In genomic region chr12:123431951-123432886, GRCh38 we compare ENCODE assay signal across 9 cellular contexts. TPM values are rescaled to one million over a fixed set of nuclear protein-coding genes. Genes with fewer than 3 reads are reported as not detected.
DNase-seq lines count a peak whose midpoint lies in the region; ATAC-seq and TF ChIP-seq lines count a peak whose summit lies in the region.
"Had no signal": no experiment of that assay in that cellular context is flagged by ENCODE, and none has a peak within 500 bp of the region (broad histone marks: within the 10 kb centered on the region; RNA-seq: fewer than 3 reads in every experiment).

No MANE protein-coding gene starts in this region.

- no peaks in the 10 kb centered on the region for H3K27me3 Mint-ChIP-seq in activated T-cell treated with anti-CD3 and anti-CD28 coated beads, Interleukin-2, amount 50 U/mL, for 4 hours (ENCODE audit: low read depth)
- no peaks in the 10 kb centered on the region for H3K27me3 Mint-ChIP-seq in activated CD4-positive, alpha-beta T cell treated with anti-CD3 and anti-CD28 coated beads, Interleukin-2, amount 10 ng/mL, durations not matched to agents 7 days and 5 days
- H3K27me3 Mint-ChIP-seq in glutamatergic neuron (ENCODE audit: unreplicated experiment): peaks cover 2% of the 10 kb centered on the region

- H3K4me1 ChIP-seq in subcutaneous abdominal adipose tissue (ENCODE audit: control insufficient read depth in 5 of 5, insufficient read depth in 5 of 5, low read length in 5 of 5): peaks cover 1 to 46% (median 37%) of the 10 kb centered on the region in 5 donors
- H3K4me1 ChIP-seq in uterus: peaks cover 9 to 13% of the 10 kb centered on the region in 2 donors

- POLR2A ChIA-PET in activated CD4-positive, alpha-beta T cell treated with anti-CD3 and anti-CD28 coated beads, Interleukin-2, amount 10 ng/mL, durations not matched to agents 7 days and 5 days (lab: Charles Lee): interaction anchor here (0.6 kb wide), 2 partner anchors 28 to 33 kb away, joined by 5 to 8 read pairs; no protein-coding TSS in a partner anchor

- peak overlapping the region; percentile 84 for H3K27ac ChIP-seq in subcutaneous abdominal adipose tissue (ENCODE audit: low read depth, low read length)
- H3K27ac ChIP-seq in uterus: peak overlapping the region in 1 of 2 donors; percentile 29
- H3K27ac ChIP-seq: SK-N-MC had no signal

- H3K9me3 Mint-ChIP-seq in activated T-cell treated with anti-CD3 and anti-CD28 coated beads, Interleukin-2, amount 50 U/mL, for 4 hours: no peaks in the 10 kb centered on the region
- H3K9me3 Mint-ChIP-seq in activated CD4-positive, alpha-beta T cell treated with anti-CD3 and anti-CD28 coated beads, Interleukin-2, amount 10 ng/mL, durations not matched to agents 7 days and 5 days: no peaks in the 10 kb centered on the region
- H3K9me3 Mint-ChIP-seq in glutamatergic neuron (ENCODE audit: unreplicated experiment): no peaks in the 10 kb centered on the region

- intact Hi-C loops in uterus (cut with DNase I; ENCODE audit: low total_unique reads): no loop called here

- CTCF ChIA-PET in activated CD4-positive, alpha-beta T cell treated with anti-CD3 and anti-CD28 coated beads, Interleukin-2, amount 10 ng/mL, durations not matched to agents 7 days and 5 days (lab: Charles Lee): interaction anchor here (0.6 to 2.6 kb wide), 4 partner anchors 8 to 14 kb away, joined by 3 to 8 read pairs (median 4); no protein-coding TSS in a partner anchor

- TF ChIP-seq CTCF in glutamatergic neuron (IDR thresholded peaks at IDR 0.05; ENCODE audit: partially characterized antibody, unreplicated experiment) (no peak), uterus (IDR thresholded peaks at IDR 0.05) (no peak)

- H3K27me3 ChIP-seq in subcutaneous abdominal adipose tissue (ENCODE audit: control insufficient read depth in 5 of 5, insufficient read depth in 4 of 5, low read length in 5 of 5): no peaks in the 10 kb centered on the region
- H3K27me3 ChIP-seq in uterus: no peaks in the 10 kb centered on the region

- peaks cover 16% of the 10 kb centered on the region for H3K36me3 Mint-ChIP-seq in activated T-cell treated with anti-CD3 and anti-CD28 coated beads, Interleukin-2, amount 50 U/mL, for 4 hours (ENCODE audit: insufficient read depth)
- peaks cover 37% of the 10 kb centered on the region for H3K36me3 Mint-ChIP-seq in activated CD4-positive, alpha-beta T cell treated with anti-CD3 and anti-CD28 coated beads, Interleukin-2, amount 10 ng/mL, durations not matched to agents 7 days and 5 days (ENCODE audit: low read depth)
- H3K36me3 Mint-ChIP-seq in glutamatergic neuron (ENCODE audit: unreplicated experiment): no peaks in the 10 kb centered on the region

- H3K9ac ChIP-seq in subcutaneous abdominal adipose tissue (ENCODE audit: low read length in 5 of 5): peak overlapping the region; percentile 7 to 68 (median 54)

- H3K27ac Mint-ChIP-seq in activated CD4-positive, alpha-beta T cell treated with anti-CD3 and anti-CD28 coated beads, Interleukin-2, amount 10 ng/mL, durations not matched to agents 7 days and 5 days: peak overlapping the region; percentile 67
- peak overlapping the region; percentile 39 for H3K27ac Mint-ChIP-seq in glutamatergic neuron (ENCODE audit: unreplicated experiment)

- no peak for TF ChIP-seq POLR2A in uterus (IDR thresholded peaks at IDR 0.05)

- peak in 1 of 2 donors; percentile 17 for ATAC-seq in activated T-cell treated with anti-CD3 and anti-CD28 coated beads, Interleukin-2, amount 50 U/mL, for 4 hours
- ATAC-seq in GM18867 (IDR thresholded peaks at IDR 0.05; ENCODE audit: unreplicated experiment): no peak

- H3K4me3 ChIP-seq in subcutaneous abdominal adipose tissue (ENCODE audit: low read depth in 1 of 5, low read length in 5 of 5) (peak overlapping the region; percentile 24 to 95 (median 48)), uterus (no peak overlapping the region)
- H3K4me3 ChIP-seq: SK-N-MC had no signal

- peaks cover 55% of the 10 kb centered on the region for H3K4me1 Mint-ChIP-seq in activated T-cell treated with anti-CD3 and anti-CD28 coated beads, Interleukin-2, amount 50 U/mL, for 4 hours (ENCODE audit: low read depth)
- peaks cover 54% of the 10 kb centered on the region for H3K4me1 Mint-ChIP-seq in activated CD4-positive, alpha-beta T cell treated with anti-CD3 and anti-CD28 coated beads, Interleukin-2, amount 10 ng/mL, durations not matched to agents 7 days and 5 days
- H3K4me1 Mint-ChIP-seq in glutamatergic neuron (ENCODE audit: low read depth, unreplicated experiment): no peaks in the 10 kb centered on the region

- no peaks in the 10 kb centered on the region for H3K9me3 ChIP-seq in subcutaneous abdominal adipose tissue (ENCODE audit: control insufficient read depth in 5 of 5, low read length in 5 of 5)
- H3K9me3 ChIP-seq in uterus: no peaks in the 10 kb centered on the region

- H3K4me3 Mint-ChIP-seq in activated T-cell treated with anti-CD3 and anti-CD28 coated beads, Interleukin-2, amount 50 U/mL, for 4 hours: peak overlapping the region; percentile 99
- peak overlapping the region; percentile 58 for H3K4me3 Mint-ChIP-seq in activated CD4-positive, alpha-beta T cell treated with anti-CD3 and anti-CD28 coated beads, Interleukin-2, amount 10 ng/mL, durations not matched to agents 7 days and 5 days
- no peak overlapping the region for H3K4me3 Mint-ChIP-seq in glutamatergic neuron (ENCODE audit: unreplicated experiment)

- DNase-seq in activated T-cell treated with anti-CD3 and anti-CD28 coated beads, Interleukin-2, amount 50 U/mL, for 4 hours: no peak
- DNase-seq in activated T-cell treated with anti-CD3 and anti-CD28 coated beads for 4 hours (no peak), glutamatergic neuron (no peak), COR-L47 (lab: John Stamatoyannopoulos, UW) (no peak), uterus (no peak)
- DNase-seq in activated CD4-positive, alpha-beta T cell treated with anti-CD3 and anti-CD28 coated beads, Interleukin-2, amount 10 ng/mL, durations not matched to agents 7 days and 5 days: no peak

- H3K36me3 ChIP-seq in subcutaneous abdominal adipose tissue (ENCODE audit: control insufficient read depth in 5 of 5, insufficient read depth in 5 of 5, low read length in 5 of 5): peaks cover 0 to 25% (median 15%) of the 10 kb centered on the region in 5 donors
- H3K36me3 ChIP-seq in uterus: no peaks in the 10 kb centered on the region

RNA-seq across cellular contexts. Expression of gene RILPL2, which starts 4.3 kb away (rescaled TPM):
- total RNA-seq in activated T-cell treated with anti-CD3 and anti-CD28 coated beads, Interleukin-2, amount 50 U/mL, for 4 hours: 10 to 100 TPM; 17.0 to 22.4 (median 20.6) TPM
- 1 to 10 TPM; 6.0 to 6.5 TPM for total RNA-seq in activated CD4-positive, alpha-beta T cell treated with anti-CD3 and anti-CD28 coated beads, Interleukin-2, amount 10 ng/mL, durations not matched to agents 7 days and 5 days
- total RNA-seq in glutamatergic neuron (ENCODE audit: unreplicated experiment): 0.10 TPM
- total RNA-seq in uterus: 10 to 100 TPM in 1 of 4 donors, 1 to 10 TPM in 3; 4.0 to 10.1 (median 5.8) TPM

RNA-seq across cellular contexts. Expression of gene SNRNP35, which starts 25.7 kb away (rescaled TPM):
- total RNA-seq in activated T-cell treated with anti-CD3 and anti-CD28 coated beads, Interleukin-2, amount 50 U/mL, for 4 hours: 10 to 100 TPM; 15.5 to 20.4 (median 17.2) TPM
- total RNA-seq in activated CD4-positive, alpha-beta T cell treated with anti-CD3 and anti-CD28 coated beads, Interleukin-2, amount 10 ng/mL, durations not matched to agents 7 days and 5 days: 10 to 100 TPM; 24.8 to 31.7 TPM
- total RNA-seq in glutamatergic neuron (ENCODE audit: unreplicated experiment) (33.1 TPM), uterus (10 to 100 TPM in 3 of 4 donors, under 1 TPM in 1; 0.29 to 41.0 (median 24.3) TPM)

RNA-seq across cellular contexts. Expression of gene KMT5A, which starts 48.3 kb away (rescaled TPM):
- 10 to 100 TPM; 37.1 to 39.4 (median 39.2) TPM for total RNA-seq in activated T-cell treated with anti-CD3 and anti-CD28 coated beads, Interleukin-2, amount 50 U/mL, for 4 hours
- 10 to 100 TPM; 73.6 to 85.3 TPM for total RNA-seq in activated CD4-positive, alpha-beta T cell treated with anti-CD3 and anti-CD28 coated beads, Interleukin-2, amount 10 ng/mL, durations not matched to agents 7 days and 5 days
- total RNA-seq in glutamatergic neuron (ENCODE audit: unreplicated experiment) (53.6 TPM), uterus (10 to 100 TPM; 20.9 to 71.5 (median 42.1) TPM)

Comparison
In these comparisons a context has a peak if more than half of its experiments do, and no peak if none do; other contexts are left out.
1. H3K4me3 ChIP-seq: peak in subcutaneous abdominal adipose tissue (5 of 5); none in uterus (0 of 2).